14 cellular contexts compared by ENCODE assay signal in the genomic region with DNA sequence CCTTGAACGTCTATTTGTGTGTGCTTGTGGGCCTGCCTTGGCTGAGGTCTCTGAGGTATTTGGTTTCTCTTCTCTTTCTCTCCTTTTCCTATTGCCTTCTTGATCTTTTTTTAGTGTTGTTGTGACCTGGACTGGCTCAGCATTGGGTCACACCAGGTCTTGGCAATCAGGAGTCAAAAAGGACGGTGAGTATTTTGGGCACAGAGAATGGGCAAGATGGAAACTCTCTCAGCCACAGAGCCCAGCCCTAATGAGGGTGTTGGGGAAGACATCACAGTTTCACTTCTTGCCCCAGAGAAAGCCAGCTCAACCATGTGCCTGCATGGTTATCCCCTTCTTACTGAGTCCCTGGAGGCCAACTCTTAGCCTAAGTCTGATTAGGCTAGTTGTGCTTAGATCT. TPM values are rescaled to one million over a fixed set of nuclear protein-coding genes. Genes with fewer than 3 reads are reported as not detected.
DNase-seq lines count a peak whose midpoint lies in the region; ATAC-seq, FAIRE-seq and TF ChIP-seq lines count a peak whose summit lies in the region.
"Had no signal": no experiment of that assay in that cellular context is flagged by ENCODE, and none has a peak within 500 bp of the region (broad histone marks: within the 10 kb centered on the region; RNA-seq: fewer than 3 reads in every experiment).

No MANE protein-coding gene starts in this region.

- no peaks in the 10 kb centered on the region for H3K27me3 ChIP-seq in ovary
- no peaks in the 10 kb centered on the region for H3K27me3 ChIP-seq in spleen (replicated peaks in 1 of 7)

- H3K4me1 ChIP-seq in ovary (ENCODE audit: insufficient read depth) (no peaks in the 10 kb centered on the region), spleen (peaks cover 0 to 5% (median 0%) of the 10 kb centered on the region in 6 donors)

- peak; percentile 84 for FAIRE-seq in GM18507 (lab: Jason Lieb, UNC)
- FAIRE-seq: endothelial cell of umbilical vein had no signal

- 66 to 78% (median 71%) methylated on average over 2 of the region's 2 CpGs for WGBS in ovary, 3 donors
- WGBS in spleen, 5 donors: 61 to 74% (median 67%) methylated on average over 2 of the region's 2 CpGs

- H3K27ac ChIP-seq in ovary (no peak overlapping the region), spleen (no peak overlapping the region)

- no peak overlapping the region for H3K4me3 Mint-ChIP-seq in chondrocyte (ENCODE audit: unreplicated experiment)
- H3K4me3 Mint-ChIP-seq in mesothelial cell of epicardium: no peak overlapping the region
- H3K4me3 Mint-ChIP-seq: activated naive CD8-positive, alpha-beta T cell had no signal

- no peaks in the 10 kb centered on the region for H3K27me3 Mint-ChIP-seq in chondrocyte (ENCODE audit: low read depth)
- H3K27me3 Mint-ChIP-seq in mesothelial cell of epicardium (ENCODE audit: low read depth): no peaks in the 10 kb centered on the region
- H3K27me3 Mint-ChIP-seq: activated naive CD8-positive, alpha-beta T cell had no signal

- intact Hi-C loops in ovary (cut with DNase I) (no loop called here), spleen (cut with DNase I; ENCODE audit: low total_unique reads) (no loop called here)

- no peaks in the 10 kb centered on the region for H3K9me3 Mint-ChIP-seq in chondrocyte (ENCODE audit: low read depth)
- H3K9me3 Mint-ChIP-seq in mesothelial cell of epicardium: no peaks in the 10 kb centered on the region

- H3K4me1 Mint-ChIP-seq in chondrocyte (ENCODE audit: low read depth): peaks cover 67% of the 10 kb centered on the region
- peaks cover 29% of the 10 kb centered on the region for H3K4me1 Mint-ChIP-seq in mesothelial cell of epicardium

- DNase-seq in GM18507 (ENCODE audit: extremely low spot score, insufficient read length, low read depth) (no peak), chondrocyte (ENCODE audit: low spot score) (no peak), ovary (no peak), spleen (no peak), mesothelial cell of epicardium (ENCODE audit: low spot score in 2 of 2, unreplicated experiment in 2 of 2) (no peak), cortex of kidney (lab: John Stamatoyannopoulos, UW) (no peak)
- DNase-seq: DMS79; NCI-H345; right cardiac atrium; stimulated activated CD8-positive, alpha-beta memory T cell treated with anti-CD3 and anti-CD28 coated beads, Interleukin-4, amount 100 ng/mL, for 48 hours had no signal

- TF ChIP-seq CTCF in chondrocyte (IDR thresholded peaks at IDR 0.05) (no peak), ovary (IDR thresholded peaks at IDR 0.05) (no peak), spleen (IDR thresholded peaks at IDR 0.05 in 8 of 11, conservative IDR thresholded peaks at IDR 0.05 in 3 of 11) (no peak), mesothelial cell of epicardium (IDR thresholded peaks at IDR 0.05; ENCODE audit: unreplicated experiment) (no peak)

- ATAC-seq in GM21360 (IDR thresholded peaks at IDR 0.05; ENCODE audit: unreplicated experiment): peak; percentile 86
- ATAC-seq in HG03097 (IDR thresholded peaks at IDR 0.05; ENCODE audit: low FRiP score, unreplicated experiment): peak; percentile 73
- ATAC-seq: right cardiac atrium had no signal

- H3K9me3 ChIP-seq in ovary (no peaks in the 10 kb centered on the region), spleen (no peaks in the 10 kb centered on the region)

- TF ChIP-seq POLR2A in ovary (IDR thresholded peaks at IDR 0.05) (no peak), spleen (IDR thresholded peaks at IDR 0.05) (no peak)

- H3K4me3 ChIP-seq in ovary (no peak overlapping the region), spleen (no peak overlapping the region)

- H3K27ac Mint-ChIP-seq in chondrocyte (ENCODE audit: unreplicated experiment) (peak overlapping the region; percentile 76), mesothelial cell of epicardium (no peak overlapping the region)
- H3K27ac Mint-ChIP-seq: activated naive CD8-positive, alpha-beta T cell had no signal

- no peaks in the 10 kb centered on the region for H3K36me3 Mint-ChIP-seq in chondrocyte (ENCODE audit: low read depth)
- H3K36me3 Mint-ChIP-seq in mesothelial cell of epicardium: no peaks in the 10 kb centered on the region
- H3K36me3 Mint-ChIP-seq: activated naive CD8-positive, alpha-beta T cell had no signal

- H3K36me3 ChIP-seq in ovary (no peaks in the 10 kb centered on the region), spleen (no peaks in the 10 kb centered on the region)

- TF ChIP-seq EP300 in ovary (IDR thresholded peaks at IDR 0.05): no peak

RNA-seq across cellular contexts. Expression of gene INO80C, which starts 13.7 kb away (rescaled TPM):
- total RNA-seq in chondrocyte (22.7 to 25.4 TPM (median 23.7 TPM) in 3 replicates), ovary (10 to 100 TPM in 2 of 7 donors, 1 to 10 TPM in 5; 1.8 to 12.7 (median 8.1) TPM), spleen (10 to 100 TPM; 18.9 to 45.4 (median 31.3) TPM), mesothelial cell of epicardium (29.2 to 33.2 TPM (median 30.0 TPM) in 3 replicates)
- polyA plus RNA-seq in ovary (10 to 100 TPM; 13.7 to 13.9 TPM), spleen (10 to 100 TPM; 32.7 to 57.5 (median 36.3) TPM)
